Comparison of ENCODE assay signal across 8 cellular contexts in genomic region chr1:8314346-8315280, GRCh38. TPM values are rescaled to one million over a fixed set of nuclear protein-coding genes. Genes with fewer than 3 reads are reported as not detected.
DNase-seq lines count a peak whose midpoint lies in the region; ATAC-seq and TF ChIP-seq lines count a peak whose summit lies in the region.

No MANE protein-coding gene starts in this region.

- peaks cover 12% of the 10 kb centered on the region for H3K9me3 Mint-ChIP-seq in nephron progenitor cell

- peak in 11 of 14 donors; percentile 6 to 82 (median 44) for DNase-seq in C1 segment of cervical spinal cord (lab: John Stamatoyannopoulos, UW)
- peak; percentile 41 for DNase-seq in NCI-H774 (lab: John Stamatoyannopoulos, UW)
- DNase-seq in activated T-cell treated with anti-CD3 and anti-CD28 coated beads for 24 hours (ENCODE audit: low read depth) = peak; percentile 27
- DNase-seq in fibroblast of gingiva (ENCODE audit: low read depth) = peak; percentile 56
- DNase-seq in nephron progenitor cell = peak; percentile 78
- DNase-seq in transverse colon = peak; percentile 85

- CTCF ChIA-PET in HEK293 (lab: Yijun Ruan, JAX) = interaction anchor here (0.6 to 7.3 kb wide), 48 partner anchors 9 to 647 kb away, joined by 3 to 169 read pairs (median 5); partner anchors contain the start of gene ERRFI1

- H3K27me3 Mint-ChIP-seq in nephron progenitor cell (ENCODE audit: low read depth, poor library complexity) = peaks cover 48% of the 10 kb centered on the region

- no peak overlapping the region for H3K4me3 ChIP-seq in HEK293 (ENCODE audit: low read depth, low read length)
- no peak overlapping the region for H3K4me3 ChIP-seq in transverse colon

- TF ChIP-seq POLR2A in transverse colon (IDR thresholded peaks at IDR 0.05) = no peak

- peak overlapping the region; percentile 62 for H3K4me3 Mint-ChIP-seq in nephron progenitor cell

- WGBS in transverse colon (ENCODE audit: low coverage in 1 of 2), 2 donors = 30 to 49% methylated on average over 2 to 19 of the region's 21 CpGs

- peak; percentile 85 for TF ChIP-seq CTCF in HEK293 (tag by site-specific recombination; IDR thresholded peaks at IDR 0.05)
- peak; percentile 94 for TF ChIP-seq CTCF in nephron progenitor cell (IDR thresholded peaks at IDR 0.05)
- TF ChIP-seq CTCF in transverse colon (IDR thresholded peaks at IDR 0.05) = peak; percentile 82 to 97 (median 86)

- H3K27ac Mint-ChIP-seq in nephron progenitor cell = no peak overlapping the region

- ATAC-seq in GM19395 (IDR thresholded peaks at IDR 0.05; ENCODE audit: unreplicated experiment) = no peak

- POLR2A ChIA-PET in HEK293 (lab: Yijun Ruan, JAX) = interaction anchor here (0.6 to 1.8 kb wide), 6 partner anchors 110 to 353 kb away, joined by 3 to 8 read pairs (median 4); partner anchors contain the start of genes ERRFI1 and PARK7

- H3K9me3 ChIP-seq in HEK293 (ENCODE audit: control insufficient read depth, insufficient read depth, low read depth, low read length) = no peaks in the 10 kb centered on the region
- H3K9me3 ChIP-seq in transverse colon = no peaks in the 10 kb centered on the region

- intact Hi-C loops in transverse colon (cut with DNase I; ENCODE audit: low total_unique reads) = loop anchor here (2.0 to 5.0 kb wide), 2 partner anchors 287 to 330 kb away; partner anchors contain the start of gene ERRFI1

- peaks cover 31% of the 10 kb centered on the region for H3K27me3 ChIP-seq in transverse colon

- H3K36me3 Mint-ChIP-seq in nephron progenitor cell (ENCODE audit: low read depth) = no peaks in the 10 kb centered on the region

- H3K4me1 Mint-ChIP-seq in nephron progenitor cell = peaks cover 38% of the 10 kb centered on the region

- H3K27ac ChIP-seq in HEK293 (ENCODE audit: extremely low read depth, low read depth, low read length) (no peak overlapping the region), transverse colon (no peak overlapping the region)

- TF ChIP-seq EP300 in transverse colon (IDR thresholded peaks at IDR 0.05; ENCODE audit: low read depth) = no peak

- H3K4me1 ChIP-seq in HEK293 (ENCODE audit: control insufficient read depth, insufficient read depth, low read length) (no peaks in the 10 kb centered on the region), transverse colon (peaks cover 0 to 22% (median 18%) of the 10 kb centered on the region in 4 donors)

- H3K36me3 ChIP-seq in HEK293 (ENCODE audit: control insufficient read depth in 2 of 2, insufficient read depth in 1 of 2, low read length in 2 of 2) (no peaks in the 10 kb centered on the region), transverse colon (no peaks in the 10 kb centered on the region)

- in situ Hi-C loops in transverse colon (cut with MboI; ENCODE audit: low pct_ligation_motif_present in 1 of 4, low pct_unique_long_range_greater_than_20kb in 1 of 4, low sequenced_read_pairs in 3 of 4) = loop anchor here (5.0 to 10.0 kb wide), 4 partner anchors 297 to 340 kb away; no protein-coding TSS in a partner anchor

TF ChIP-seq in HEK293, 187 proteins besides CTCF, POLR2A, EP300 and RAD21:
- TF ChIP-seq ZNF48 (tag by site-specific recombination; IDR thresholded peaks at IDR 0.05) = no peak
- TF ChIP-seq GLIS1 (tag by site-specific recombination; IDR thresholded peaks at IDR 0.05) = peak; percentile 24; the same call in 1 of the 2 replicates
- no peak for TF ChIP-seq ZNF561 (tag by site-specific recombination; IDR thresholded peaks at IDR 0.05; ENCODE audit: borderline replicate concordance)
- 0 out of 2 replicates have a peak, but pooled peaks have one; percentile 19 for TF ChIP-seq ZEB2 (tag by site-specific recombination; IDR thresholded peaks at IDR 0.05)
- 0 out of 2 replicates have a peak, but pooled peaks have one; percentile 34 for TF ChIP-seq KLF8 (tag by site-specific recombination; IDR thresholded peaks at IDR 0.05)
- no peak for TF ChIP-seq ZBTB7A (tag by site-specific recombination; IDR thresholded peaks at IDR 0.05; ENCODE audit: low read depth)
- no peak for TF ChIP-seq ZNF785 (tag by site-specific recombination; IDR thresholded peaks at IDR 0.05)
- TF ChIP-seq MYNN (tag by site-specific recombination; IDR thresholded peaks at IDR 0.05; ENCODE audit: borderline replicate concordance) = no peak
- 0 out of 2 replicates have a peak, but pooled peaks have one; percentile 12 for TF ChIP-seq ZNF184 (tag by site-specific recombination; IDR thresholded peaks at IDR 0.05)
- 0 out of 2 replicates have a peak, but pooled peaks have one; percentile 22 for TF ChIP-seq ZBTB17 (tag by site-specific recombination; IDR thresholded peaks at IDR 0.05)
- TF ChIP-seq ZNF394 (tag by site-specific recombination; IDR thresholded peaks at IDR 0.05; ENCODE audit: borderline replicate concordance) = peak; percentile 97
- TF ChIP-seq ZNF391 (tag by site-specific recombination; IDR thresholded peaks at IDR 0.05; ENCODE audit: borderline replicate concordance, low read depth) = peak; percentile 67; the same call in 1 of the 2 replicates
- peak; percentile 88 for TF ChIP-seq ZNF654 (tag by site-specific recombination; IDR thresholded peaks at IDR 0.05; ENCODE audit: low read depth)
- TF ChIP-seq ZNF600 (tag by site-specific recombination; IDR thresholded peaks at IDR 0.05) = 0 out of 2 replicates have a peak, but pooled peaks have one; percentile 18
- 0 out of 2 replicates have a peak, but pooled peaks have one; percentile 29 for TF ChIP-seq ZNF10 (tag by site-specific recombination; IDR thresholded peaks at IDR 0.05)
- no peak for TF ChIP-seq ZNF324 (tag by site-specific recombination; IDR thresholded peaks at IDR 0.05)
- TF ChIP-seq SP7 (tag by site-specific recombination; IDR thresholded peaks at IDR 0.05) = peak; percentile 32; the same call in 1 of the 2 replicates
- TF ChIP-seq ZNF449 (tag by site-specific recombination; IDR thresholded peaks at IDR 0.05) = no peak
- TF ChIP-seq ZNF629 (tag by site-specific recombination; IDR thresholded peaks at IDR 0.05) = no peak
- TF ChIP-seq IKZF3 (tag by site-specific recombination; IDR thresholded peaks at IDR 0.05) = peak; percentile 95
- TF ChIP-seq ZNF548 (tag by site-specific recombination; IDR thresholded peaks at IDR 0.05) = no peak
- no peak for TF ChIP-seq ZBTB8A (tag by site-specific recombination; IDR thresholded peaks at IDR 0.05)
- TF ChIP-seq ZIC2 (tag by site-specific recombination; IDR thresholded peaks at IDR 0.05) = 0 out of 2 replicates have a peak, but pooled peaks have one; percentile 9
- TF ChIP-seq ZBTB26 (tag by site-specific recombination; optimal IDR thresholded peaks at IDR 0.05) = peak; percentile 11
- TF ChIP-seq ZNF2 (tag by site-specific recombination; IDR thresholded peaks at IDR 0.05) = peak; percentile 43; the same call in 1 of the 2 replicates
- TF ChIP-seq PRDM1 (tag by site-specific recombination; IDR thresholded peaks at IDR 0.05) = peak; percentile 66; the same call in 1 of the 2 replicates
- TF ChIP-seq ZFP37 (tag by site-specific recombination; IDR thresholded peaks at IDR 0.05) = no peak
- peak; percentile 64; the same call in 1 of the 2 replicates for TF ChIP-seq ZNF366 (tag by site-specific recombination; conservative IDR thresholded peaks at IDR 0.05)

RNA-seq across cellular contexts. Expression of gene SLC45A1, which starts 3.3 kb away (rescaled TPM):
- total RNA-seq in transverse colon = 1 to 10 TPM; 2.3 to 7.1 (median 4.1) TPM

Comparison
In these comparisons a context has a peak if more than half of its experiments do, and no peak if none do; other contexts are left out.
1. DNase-seq: peak in every context shown above with its lines; median percentile 85 in transverse colon; 78 in nephron progenitor cell; 56 in fibroblast of gingiva; 44 in C1 segment of cervical spinal cord; 41 in NCI-H774; 27 in activated T-cell treated with anti-CD3 and anti-CD28 coated beads for 24 hours.